ENCODE assay signal across 11 cellular contexts in genomic region chr20:881051-881820, GRCh38. TPM values are rescaled to one million over a fixed set of nuclear protein-coding genes. Genes with fewer than 3 reads are reported as not detected.
DNase-seq lines count a peak whose midpoint lies in the region; ATAC-seq and TF ChIP-seq lines count a peak whose summit lies in the region.
"Had no signal": no experiment of that assay in that cellular context is flagged by ENCODE, and none has a peak within 500 bp of the region (broad histone marks: within the 10 kb centered on the region; RNA-seq: fewer than 3 reads in every experiment).

No MANE protein-coding gene starts in this region.

- POLR2A ChIA-PET in MCF 10A (lab: Yijun Ruan, JAX) = interaction anchor here (1.4 to 1.8 kb wide), 2 partner anchors 22 to 47 kb away, joined by 5 to 7 read pairs; no protein-coding TSS in a partner anchor

- H3K9me3 ChIP-seq in breast epithelium = no peaks in the 10 kb centered on the region

- peaks cover 0 to 14% of the 10 kb centered on the region in 2 donors for H3K27me3 ChIP-seq in breast epithelium

- BruUV-seq in MCF 10A (replicated peaks; lab: Mats Ljungman, UMichigan) = no TSS peak

- CTCF ChIA-PET in MCF 10A (lab: Yijun Ruan, JAX) = interaction anchor here (1.9 kb wide), 1 partner anchor 75 kb away, joined by 6 read pairs; no protein-coding TSS in a partner anchor

- peak overlapping the region; percentile 61 for H3K4me3 Mint-ChIP-seq in MCF 10A (ENCODE audit: unreplicated experiment)
- peak overlapping the region in 1 of 2 donors; percentile 5 for H3K4me3 Mint-ChIP-seq in effector memory CD8-positive, alpha-beta T cell
- H3K4me3 Mint-ChIP-seq: H9 had no signal

- TF ChIP-seq POLR2A in breast epithelium (IDR thresholded peaks at IDR 0.05) = no peak

- no peaks in the 10 kb centered on the region for H3K27me3 Mint-ChIP-seq in MCF 10A (ENCODE audit: insufficient read depth, unreplicated experiment)
- peaks cover 0 to 10% of the 10 kb centered on the region in 2 donors for H3K27me3 Mint-ChIP-seq in effector memory CD8-positive, alpha-beta T cell

- no peak for TF ChIP-seq CTCF in MCF 10A (IDR thresholded peaks at IDR 0.05; ENCODE audit: unreplicated experiment)
- no peak for TF ChIP-seq CTCF in breast epithelium (IDR thresholded peaks at IDR 0.05)

- ATAC-seq in effector memory CD8-positive, alpha-beta T cell (replicated peaks) = peak; percentile 76
- ATAC-seq: left ventricle myocardium superior had no signal

- H3K36me3 Mint-ChIP-seq in MCF 10A (ENCODE audit: insufficient read depth, unreplicated experiment) = no peaks in the 10 kb centered on the region
- no peaks in the 10 kb centered on the region for H3K36me3 Mint-ChIP-seq in effector memory CD8-positive, alpha-beta T cell (ENCODE audit: insufficient read depth)

- no peaks in the 10 kb centered on the region for H3K4me1 ChIP-seq in breast epithelium

- DNase-seq in MCF 10A (ENCODE audit: unreplicated experiment) (peak; percentile 94), breast epithelium (ENCODE audit: low spot score in 2 of 2) (no peak), SKM-1 treated with dmso at 0.1 percent for 144 hours (lab: John Stamatoyannopoulos, UW; ENCODE audit: unreplicated experiment) (peak; percentile 47), stromal cell of bone marrow (ENCODE audit: low read depth) (peak; percentile 25), NCI-H2196 (lab: John Stamatoyannopoulos, UW; ENCODE audit: unreplicated experiment) (no peak), C1 segment of cervical spinal cord (lab: John Stamatoyannopoulos, UW) (no peak), mucosa of gallbladder (ENCODE audit: low spot score) (no peak)
- no peak for DNase-seq in effector memory CD8-positive, alpha-beta T cell
- DNase-seq: H9, left ventricle myocardium superior, NCI-H526 had no signal

- H3K9me3 Mint-ChIP-seq in MCF 10A (ENCODE audit: unreplicated experiment) = no peaks in the 10 kb centered on the region
- H3K9me3 Mint-ChIP-seq in effector memory CD8-positive, alpha-beta T cell = no peaks in the 10 kb centered on the region
- H3K9me3 Mint-ChIP-seq: H9 had no signal

- H3K27ac Mint-ChIP-seq in MCF 10A (ENCODE audit: low read depth, unreplicated experiment) = peak overlapping the region; percentile 75
- peak overlapping the region; percentile 61 to 64 for H3K27ac Mint-ChIP-seq in effector memory CD8-positive, alpha-beta T cell
- H3K27ac Mint-ChIP-seq: H9 had no signal

- peaks cover 28% of the 10 kb centered on the region for H3K4me1 Mint-ChIP-seq in MCF 10A (ENCODE audit: insufficient read depth, unreplicated experiment)
- H3K4me1 Mint-ChIP-seq in effector memory CD8-positive, alpha-beta T cell (ENCODE audit: low read depth in 2 of 2) = peaks cover 11 to 12% of the 10 kb centered on the region in 2 donors

- H3K27ac ChIP-seq in breast epithelium = no peak overlapping the region

- H3K36me3 ChIP-seq in breast epithelium = no peaks in the 10 kb centered on the region

- H3K4me3 ChIP-seq in breast epithelium = no peak overlapping the region

- intact Hi-C loops in MCF 10A (cut with micrococcal nuclease) = loop anchor here (1.0 to 5.0 kb wide), 3 partner anchors 25 to 64 kb away; partner anchors contain the start of gene FAM110A
- intact Hi-C loops in breast epithelium (cut with DNase I; ENCODE audit: low total_unique reads) = no loop called here

RNA-seq across cellular contexts. Expression of gene ANGPT4, which starts 34.9 kb away (rescaled TPM):
- total RNA-seq in MCF 10A (2022) = not detected in 2 replicates
- total RNA-seq in breast epithelium = 10 to 100 TPM in 1 of 3 donors, 1 to 10 TPM in 1, under 1 TPM in 1; 0.66 to 18.4 (median 1.0) TPM
- 0.20 TPM for total RNA-seq in mucosa of gallbladder

RNA-seq across cellular contexts. Expression of gene FAM110A, which starts 47.7 kb away (rescaled TPM):
- 9.2 and 13.6 TPM in 2 replicates for total RNA-seq in MCF 10A (2022)
- 10 to 100 TPM in 1 of 3 donors, 1 to 10 TPM in 2; 4.0 to 18.9 (median 8.2) TPM for total RNA-seq in breast epithelium
- total RNA-seq in mucosa of gallbladder = 16.1 TPM

Comparison
In these comparisons a context has a peak if more than half of its experiments do, and no peak if none do; other contexts are left out.
1. DNase-seq: peak in MCF 10A (single experiment), SKM-1 treated with dmso at 0.1 percent for 144 hours (single experiment) and stromal cell of bone marrow (single experiment); none in breast epithelium (0 of 2), effector memory CD8-positive, alpha-beta T cell (0 of 3), NCI-H2196 (single experiment), C1 segment of cervical spinal cord (0 of 14) and mucosa of gallbladder (single experiment).